In genomic region chr22:38017272-38017920, GRCh38 we compare ENCODE assay signal across 8 cellular contexts. TPM values are rescaled to one million over a fixed set of nuclear protein-coding genes. Genes with fewer than 3 reads are reported as not detected.
DNase-seq lines count a peak whose midpoint lies in the region; ATAC-seq, FAIRE-seq and TF ChIP-seq lines count a peak whose summit lies in the region.

No MANE protein-coding gene starts in this region.

- no peak overlapping the region for H2BK120ac ChIP-seq in H1 (replicated peaks; ENCODE audit: low read depth, low read length)

- H3K79me1 ChIP-seq in H1 (ENCODE audit: low read depth, low read length) = no peaks in the 10 kb centered on the region

- no peak for DNase-seq in SK-N-SH
- no peak for DNase-seq in H1 (ENCODE audit: low read depth in 1 of 2, low spot score in 2 of 2)
- peak; percentile 42 to 57 for DNase-seq in lung microvascular endothelial cell (ENCODE audit: low read depth in 2 of 2)
- DNase-seq in SHP77 treated with DMSO at 0.1 percent for 48 hours (lab: John Stamatoyannopoulos, UW) = no peak

- H4K20me1 ChIP-seq in SK-N-SH (ENCODE audit: insufficient read depth) (no peaks in the 10 kb centered on the region), H1 (replicated peaks in 1 of 2; ENCODE audit: control insufficient read depth in 1 of 2, insufficient read depth in 2 of 2, low read length in 2 of 2) (no peaks in the 10 kb centered on the region)

- TF ChIP-seq RAD21 in SK-N-SH (IDR thresholded peaks at IDR 0.05; ENCODE audit: low read length) = no peak
- peak in 1 of 2 experiments; percentile 33; a peak in 1 of 4 replicates for TF ChIP-seq RAD21 in H1 (IDR thresholded peaks at IDR 0.05 in 1 of 2, conservative IDR thresholded peaks at IDR 0.05 in 1 of 2; ENCODE audit: low read depth in 2 of 2, low read length in 2 of 2)

- no peak overlapping the region for H3K14ac ChIP-seq in H1 (ENCODE audit: insufficient read length)

- TF ChIP-seq CTCF in SK-N-SH (IDR thresholded peaks at IDR 0.05) (no peak), H1 (IDR thresholded peaks at IDR 0.05; ENCODE audit: control extremely low read depth in 1 of 3, insufficient read depth in 1 of 3, low read depth in 1 of 3, low read length in 3 of 3) (peak; percentile 8 to 32 (median 19); a peak in 2 of 4 replicates)

- H2BK15ac ChIP-seq in H1 (ENCODE audit: low read length) = no peak overlapping the region

- H3K4me3 ChIP-seq in SK-N-SH (ENCODE audit: low read depth in 2 of 2, low read length in 1 of 2) (no peak overlapping the region), H1 (ENCODE audit: extremely low read depth in 1 of 4, insufficient read depth in 2 of 4, low read depth in 3 of 4, low read length in 4 of 4) (no peak overlapping the region)

- H3K23ac ChIP-seq in H1 (ENCODE audit: insufficient read length) = no peak overlapping the region

- CTCF ChIA-PET in SK-N-SH (lab: Yijun Ruan, JAX) = no interaction called here
- CTCF ChIA-PET in H1 (lab: Charles Lee; ENCODE audit: partially characterized antibody) = interaction anchor here (0.6 to 3.1 kb wide), 14 partner anchors 9 to 160 kb away, joined by 3 to 15 read pairs (median 4); no protein-coding TSS in a partner anchor

- no peaks in the 10 kb centered on the region for H3F3A ChIP-seq in SK-N-SH (replicated peaks; ENCODE audit: insufficient read depth)

- no peak overlapping the region for H2BK20ac ChIP-seq in H1 (ENCODE audit: low read length)

- H2AK5ac ChIP-seq in H1 (ENCODE audit: low read depth, low read length) = no peak overlapping the region

- no peaks in the 10 kb centered on the region for H3K9me2 ChIP-seq in SK-N-SH

- no peak overlapping the region for H2BK12ac ChIP-seq in H1 (ENCODE audit: low read depth, low read length)

- no peaks in the 10 kb centered on the region; a peak in 1 of 4 replicates for H3K4me1 ChIP-seq in SK-N-SH (ENCODE audit: control insufficient read depth in 1 of 2, insufficient read depth in 2 of 2, low read depth in 1 of 2, low read length in 1 of 2)
- peaks cover 0 to 15% (median 2%) of the 10 kb centered on the region in 4 experiments; a peak in 3 of 7 replicates for H3K4me1 ChIP-seq in H1 (replicated peaks in 1 of 4; ENCODE audit: control insufficient read depth in 3 of 4, insufficient read depth in 4 of 4, low read length in 3 of 4)

- no peak overlapping the region for H3K18ac ChIP-seq in H1 (ENCODE audit: extremely low read depth, low read length)

- no peak for TF ChIP-seq POLR2A in H1 (IDR thresholded peaks at IDR 0.05; ENCODE audit: control extremely low read depth in 1 of 2, low read depth in 2 of 2, low read length in 2 of 2)

- no peak overlapping the region for H3K27ac ChIP-seq in SK-N-SH (ENCODE audit: low read depth in 2 of 2, low read length in 1 of 2)
- H3K27ac ChIP-seq in H1 (ENCODE audit: low read depth, low read length) = no peak overlapping the region

- no peak for FAIRE-seq in H1 (lab: Jason Lieb, UNC)

- H3K4me2 ChIP-seq in SK-N-SH = no peak overlapping the region
- H3K4me2 ChIP-seq in H1 (ENCODE audit: insufficient read depth in 1 of 2, low read depth in 2 of 2, low read length in 2 of 2) = no peak overlapping the region

- ATAC-seq in SK-N-SH treated with all-trans-retinoic acid at 6 μM for 48 hours (peak; percentile 35; the same call in 1 of the 3 replicates), HG03039 (IDR thresholded peaks at IDR 0.05; ENCODE audit: unreplicated experiment) (no peak), GM21381 (IDR thresholded peaks at IDR 0.05; ENCODE audit: unreplicated experiment) (no peak), HG02588 (IDR thresholded peaks at IDR 0.05; ENCODE audit: unreplicated experiment) (no peak)

- no peak overlapping the region for H3K56ac ChIP-seq in H1 (replicated peaks; ENCODE audit: insufficient read length, low read depth, low read length)

- H2BK5ac ChIP-seq in H1 (ENCODE audit: low read depth, low read length) = no peak overlapping the region

- TF ChIP-seq EP300 in SK-N-SH (IDR thresholded peaks at IDR 0.05; ENCODE audit: borderline replicate concordance in 1 of 2, low read depth in 1 of 2, low read length in 1 of 2) = no peak
- TF ChIP-seq EP300 in H1 (IDR thresholded peaks at IDR 0.05; ENCODE audit: borderline replicate concordance in 1 of 2, low read depth in 2 of 2, low read length in 2 of 2) = no peak

- H3K79me2 ChIP-seq in SK-N-SH (ENCODE audit: insufficient read depth) = no peaks in the 10 kb centered on the region
- no peaks in the 10 kb centered on the region for H3K79me2 ChIP-seq in H1 (ENCODE audit: control insufficient read depth in 1 of 2, insufficient read depth in 2 of 2, low read length in 2 of 2)

- H4K5ac ChIP-seq in H1 (ENCODE audit: insufficient read length, low read depth, low read length) = no peak overlapping the region

- no peak overlapping the region for H3K4ac ChIP-seq in H1 (replicated peaks; ENCODE audit: insufficient read length, low read depth, low read length)

- no peaks in the 10 kb centered on the region for H3K9me3 ChIP-seq in SK-N-SH
- H3K9me3 ChIP-seq in H1 (ENCODE audit: insufficient read depth in 2 of 2, low read depth in 1 of 2, low read length in 1 of 2) = no peaks in the 10 kb centered on the region

- H3K27me3 ChIP-seq in SK-N-SH (ENCODE audit: insufficient read depth) (no peaks in the 10 kb centered on the region), H1 (replicated peaks in 1 of 4; ENCODE audit: control insufficient read depth in 3 of 4, extremely low read depth in 1 of 4, insufficient read depth in 3 of 4, low read length in 3 of 4) (no peaks in the 10 kb centered on the region; a peak in 1 of 7 replicates)

- H2AFZ ChIP-seq in SK-N-SH (ENCODE audit: low read depth) (no peak overlapping the region), H1 (ENCODE audit: low read length) (no peak overlapping the region)

- no peaks in the 10 kb centered on the region for H3K36me3 ChIP-seq in SK-N-SH (replicated peaks in 1 of 2; ENCODE audit: control insufficient read depth in 1 of 2, insufficient read depth in 2 of 2, low read length in 1 of 2)
- no peaks in the 10 kb centered on the region for H3K36me3 ChIP-seq in H1 (ENCODE audit: control insufficient read depth in 2 of 4, insufficient read depth in 4 of 4, low read length in 3 of 4)

- no peak overlapping the region for H4K91ac ChIP-seq in H1 (replicated peaks; ENCODE audit: insufficient read length, low read length)

- no peaks in the 10 kb centered on the region for H3K23me2 ChIP-seq in H1 (ENCODE audit: low read depth, low read length)

- WGBS in SK-N-SH (ENCODE audit: low lambda C conversion rate) = 57% methylated on average over 1 of the region's 7 CpGs
- 86% methylated on average over 7 of the region's 7 CpGs; no CpG with 5 or more reads in 1 of the 2 experiments for WGBS in H1 (ENCODE audit: extremely low coverage in 1 of 2, insufficient coverage in 1 of 2, insufficient read length in 1 of 2, insufficient replicate concordance in 2 of 2, low coverage in 1 of 2, low lambda C conversion rate in 2 of 2, missing lambda C conversion rate in 1 of 2), 2 experiments

- H3K9ac ChIP-seq in SK-N-SH = no peak overlapping the region
- no peak overlapping the region for H3K9ac ChIP-seq in H1 (replicated peaks in 1 of 4; ENCODE audit: extremely low read depth in 1 of 4, low read depth in 3 of 4, low read length in 3 of 4)

- POLR2A ChIA-PET in SK-N-SH (lab: Yijun Ruan, JAX) = no interaction called here
- POLR2A ChIA-PET in H1 (lab: Charles Lee; ENCODE audit: partially characterized antibody) = interaction anchor here (1.3 kb wide), 2 partner anchors 13 to 17 kb away, joined by 3 to 4 read pairs; no protein-coding TSS in a partner anchor

- peak overlapping the region; percentile 78 for H4K8ac ChIP-seq in H1 (ENCODE audit: extremely low read depth, insufficient read depth, low read length)

TF ChIP-seq in SK-N-SH, 30 proteins besides CTCF, POLR2A, EP300 and RAD21:
- no peak for TF ChIP-seq RCOR1 (IDR thresholded peaks at IDR 0.05; ENCODE audit: low read length)
TF ChIP-seq in SK-N-SH: peak in this region for 0.

TF ChIP-seq in H1, 55 proteins besides CTCF, POLR2A, EP300 and RAD21 (continues in another document):
- TF ChIP-seq PHF8 (conservative IDR thresholded peaks at IDR 0.05; ENCODE audit: low read depth, low read length) (no peak), RNF2 (IDR thresholded peaks at IDR 0.05; ENCODE audit: borderline replicate concordance, low read depth, low read length, missing control alignments, poor library complexity, severe bottlenecking) (no peak), CHD1 (IDR thresholded peaks at IDR 0.05; ENCODE audit: low read depth, low read length) (no peak), GTF2F1 (IDR thresholded peaks at IDR 0.05; ENCODE audit: borderline replicate concordance, low read depth, low read length) (no peak), SIN3A (conservative IDR thresholded peaks at IDR 0.05 in 1 of 2, IDR thresholded peaks at IDR 0.05 in 1 of 2; ENCODE audit: low read depth in 1 of 2, low read length in 2 of 2) (no peak)

RNA-seq across cellular contexts. Expression of gene SOX10, which starts 33.0 kb away (rescaled TPM):
- polyA plus RNA-seq in SK-N-SH (2012; rRNA removed) = not detected in 2 replicates
- not detected in 2 replicates for polyA plus RNA-seq in SK-N-SH (2012; cell fraction: cytosol; rRNA removed)
- not detected in 2 replicates for polyA plus RNA-seq in SK-N-SH (2012; cell fraction: nucleus; rRNA removed)
- 2.7 and 3.3 TPM in 2 replicates for total RNA-seq in H1 (2021; fragmentation: NEBNext Ultra II Directional; extraction: Animal tissue kit (Norgen Biotek cat#: 25700))
- 2.7 and 3.8 TPM in 2 replicates for polyA plus RNA-seq in H1 (2011; rRNA removed)
- polyA plus RNA-seq in H1 (2011; cell fraction: cytosol; rRNA removed) = 2.0 TPM
- polyA plus RNA-seq in H1 (2011; cell fraction: nucleus; rRNA removed) = 3.6 TPM
- polyA plus RNA-seq in H1 (2012, experiment 1 of 2) = 2.3 to 3.8 TPM (median 2.9 TPM) in 4 replicates
- polyA plus RNA-seq in H1 (2012, experiment 2 of 2) = 2.9 TPM
- polyA plus RNA-seq in H1 (2013, experiment 1 of 2) = 2.0 TPM
- 1.9 TPM for polyA plus RNA-seq in H1 (2013, experiment 2 of 2)
- polyA minus RNA-seq in H1 (2011; rRNA and poly(A)+ RNA removed) = 1.4 and 1.8 TPM in 2 replicates
- 4.4 TPM for polyA minus RNA-seq in H1 (2011; cell fraction: cytosol; rRNA and poly(A)+ RNA removed)
- 4.6 TPM for polyA minus RNA-seq in H1 (2011; cell fraction: nucleus; rRNA and poly(A)+ RNA removed)
- not detected in 2 replicates for total RNA-seq in lung microvascular endothelial cell

RNA-seq across cellular contexts. Expression of gene PICK1, which starts 39.8 kb away (rescaled TPM):
- polyA plus RNA-seq in SK-N-SH (2012; rRNA removed) = 36.8 and 42.8 TPM in 2 replicates
- polyA plus RNA-seq in SK-N-SH (2012; cell fraction: cytosol; rRNA removed) = 18.4 and 21.9 TPM in 2 replicates
- polyA plus RNA-seq in SK-N-SH (2012; cell fraction: nucleus; rRNA removed) = 147 and 161 TPM in 2 replicates
- total RNA-seq in H1 (2021; fragmentation: NEBNext Ultra II Directional; extraction: Animal tissue kit (Norgen Biotek cat#: 25700)) = 22.9 and 26.2 TPM in 2 replicates
- 20.4 and 26.7 TPM in 2 replicates for polyA plus RNA-seq in H1 (2011; rRNA removed)
- 34.3 TPM for polyA plus RNA-seq in H1 (2011; cell fraction: cytosol; rRNA removed)
- 80.4 TPM for polyA plus RNA-seq in H1 (2011; cell fraction: nucleus; rRNA removed)
- 14.3 to 28.4 TPM (median 26.6 TPM) in 4 replicates for polyA plus RNA-seq in H1 (2012, experiment 1 of 2)
- polyA plus RNA-seq in H1 (2012, experiment 2 of 2) = 17.5 TPM
- 13.5 TPM for polyA plus RNA-seq in H1 (2013, experiment 1 of 2)
- polyA plus RNA-seq in H1 (2013, experiment 2 of 2) = 13.1 TPM
- 24.3 and 33.6 TPM in 2 replicates for polyA minus RNA-seq in H1 (2011; rRNA and poly(A)+ RNA removed)
- polyA minus RNA-seq in H1 (2011; cell fraction: cytosol; rRNA and poly(A)+ RNA removed) = 15.3 TPM
- 33.8 TPM for polyA minus RNA-seq in H1 (2011; cell fraction: nucleus; rRNA and poly(A)+ RNA removed)
- 7.4 and 7.9 TPM in 2 replicates for total RNA-seq in lung microvascular endothelial cell

Comparison
In these comparisons a context has a peak if more than half of its experiments do, and no peak if none do; other contexts are left out.
1. DNase-seq: peak in lung microvascular endothelial cell (2 of 2); none in SK-N-SH (single experiment), H1 (0 of 2) and SHP77 treated with DMSO at 0.1 percent for 48 hours (single experiment).